In genomic region chr5:157941616-157942015, GRCh38 we compare ENCODE assay signal across 14 cellular contexts.
DNase-seq lines count a peak whose midpoint lies in the region; ATAC-seq, FAIRE-seq and TF ChIP-seq lines count a peak whose summit lies in the region.
"Had no signal": no experiment of that assay in that cellular context is flagged by ENCODE, and none has a peak within 500 bp of the region (broad histone marks: within the 10 kb centered on the region; RNA-seq: fewer than 3 reads in every experiment).

No MANE protein-coding gene starts in this region.

- H3K27ac Mint-ChIP-seq in endothelial cell (ENCODE audit: unreplicated experiment), result no peak overlapping the region

- H3K56ac ChIP-seq in IMR-90 (ENCODE audit: extremely low read depth, insufficient read depth, low read length), result no peak overlapping the region

- H2BK120ac ChIP-seq in IMR-90 (ENCODE audit: low read depth, low read length), result no peak overlapping the region

- no peak overlapping the region for H3K4me3 Mint-ChIP-seq in endothelial cell (ENCODE audit: unreplicated experiment)
- H3K4me3 Mint-ChIP-seq: CD8-positive, alpha-beta memory T cell had no signal

- H3K36me3 ChIP-seq in IMR-90 (ENCODE audit: control insufficient read depth, insufficient read depth, low read length) (no peaks in the 10 kb centered on the region), SK-N-MC (ENCODE audit: insufficient read depth, low read length) (no peaks in the 10 kb centered on the region)
- H3K36me3 ChIP-seq: BLaER1 had no signal

- TF ChIP-seq CTCF in IMR-90 (conservative IDR thresholded peaks at IDR 0.05; ENCODE audit: low read depth, low read length) (no peak), endothelial cell (IDR thresholded peaks at IDR 0.05; ENCODE audit: unreplicated experiment) (no peak)

- H3K79me1 ChIP-seq in IMR-90 (ENCODE audit: low read depth in 1 of 2, low read length in 2 of 2), result no peaks in the 10 kb centered on the region

- no peaks in the 10 kb centered on the region for H3K9me1 ChIP-seq in IMR-90 (ENCODE audit: insufficient read depth, low read length)

- H3K9me3 ChIP-seq in IMR-90 (ENCODE audit: control insufficient read depth, insufficient read depth, low read length) (no peaks in the 10 kb centered on the region), SK-N-MC (ENCODE audit: low read depth, low read length) (no peaks in the 10 kb centered on the region)

- H3K4me1 ChIP-seq in IMR-90 (ENCODE audit: control insufficient read depth, insufficient read depth, low read length), result peaks cover 2% of the 10 kb centered on the region; the same call in 1 of the 2 replicates
- H3K4me1 ChIP-seq: BLaER1, Caco-2 had no signal

- POLR2A ChIA-PET in IMR-90 (lab: Charles Lee; ENCODE audit: unreplicated experiment), result no interaction called here

- TF ChIP-seq POLR2A in IMR-90 (IDR thresholded peaks at IDR 0.05; ENCODE audit: low read depth, low read length) (no peak), H54 (IDR thresholded peaks at IDR 0.05; ENCODE audit: low read depth, low read length) (no peak)

- H4K20me1 ChIP-seq in IMR-90 (ENCODE audit: insufficient read depth, low read length), result no peaks in the 10 kb centered on the region
- H4K20me1 ChIP-seq: BLaER1 had no signal

- no peak for TF ChIP-seq RAD21 in IMR-90 (IDR thresholded peaks at IDR 0.05; ENCODE audit: low read length)

- H3K4ac ChIP-seq in IMR-90 (ENCODE audit: low read depth, low read length), result no peak overlapping the region

- dilution Hi-C loops in IMR-90 (cut with HindIII; ENCODE audit: low sequenced_read_pairs, unreplicated experiment), result no loop called here

- no peaks in the 10 kb centered on the region for H3K4me1 Mint-ChIP-seq in endothelial cell (ENCODE audit: unreplicated experiment)
- H3K4me1 Mint-ChIP-seq: CD8-positive, alpha-beta memory T cell had no signal

- H2AK9ac ChIP-seq in IMR-90 (replicated peaks; ENCODE audit: low read depth, low read length, poor library complexity), result no peak overlapping the region

- no peak overlapping the region for H3K23ac ChIP-seq in IMR-90 (ENCODE audit: low read depth, low read length)

- H3K27ac ChIP-seq in IMR-90 (ENCODE audit: insufficient read depth, low read length) (no peak overlapping the region), SK-N-MC (0 out of 2 replicates have a peak overlapping the region, but pooled peaks have one; percentile 9)
- H3K27ac ChIP-seq: BLaER1, HL-60 had no signal

- H4K8ac ChIP-seq in IMR-90 (ENCODE audit: low read depth in 2 of 2, low read length in 2 of 2), result no peak overlapping the region

- ATAC-seq in IMR-90 (ENCODE audit: low read depth) (no peak; the same call in 1 of the 2 replicates), GM21423 (IDR thresholded peaks at IDR 0.05; ENCODE audit: unreplicated experiment) (no peak)
- ATAC-seq: GM12878, HCT116 had no signal

- H3K36me3 Mint-ChIP-seq in endothelial cell (ENCODE audit: low read depth, unreplicated experiment), result no peaks in the 10 kb centered on the region
- H3K36me3 Mint-ChIP-seq: CD8-positive, alpha-beta memory T cell had no signal

- H2BK5ac ChIP-seq in IMR-90 (ENCODE audit: low read depth, low read length, poor library complexity, severe bottlenecking), result no peak overlapping the region

- CTCF ChIA-PET in IMR-90 (lab: Yijun Ruan, JAX), result no interaction called here

- H2BK20ac ChIP-seq in IMR-90 (ENCODE audit: low read depth, low read length), result no peak overlapping the region

- intact Hi-C loops in IMR-90 (cut with micrococcal nuclease), result loop anchor here (10.0 kb wide), 1 partner anchor 443 kb away; no protein-coding TSS in a partner anchor

- no peak overlapping the region for H3K14ac ChIP-seq in IMR-90 (replicated peaks; ENCODE audit: low read depth, low read length)

- H3K27me3 Mint-ChIP-seq in endothelial cell (ENCODE audit: unreplicated experiment), result no peaks in the 10 kb centered on the region

- no peaks in the 10 kb centered on the region for H3K9me3 Mint-ChIP-seq in endothelial cell (ENCODE audit: unreplicated experiment)

- no peak overlapping the region for H4K91ac ChIP-seq in IMR-90 (ENCODE audit: insufficient read depth, low read depth, low read length)

- no peak overlapping the region; the same call in 1 of the 2 replicates for H3K4me2 ChIP-seq in IMR-90 (ENCODE audit: low read depth, low read length)
- H3K4me2 ChIP-seq: BLaER1 had no signal

- H2BK15ac ChIP-seq in IMR-90 (ENCODE audit: low read depth, low read length), result no peak overlapping the region

- no peak overlapping the region for H2AK5ac ChIP-seq in IMR-90 (ENCODE audit: low read depth, low read length)

- no peak overlapping the region for H3K4me3 ChIP-seq in IMR-90 (ENCODE audit: insufficient read depth, low read depth, low read length)
- no peak overlapping the region for H3K4me3 ChIP-seq in SK-N-MC
- H3K4me3 ChIP-seq: BLaER1, GM12878 had no signal

- in situ Hi-C loops in IMR-90 (cut with MboI; ENCODE audit: low sequenced_read_pairs), result no loop called here

- H3K9ac ChIP-seq in IMR-90 (ENCODE audit: low read depth, low read length), result no peak overlapping the region
- H3K9ac ChIP-seq in SK-N-MC (ENCODE audit: insufficient read length), result no peak overlapping the region
- H3K9ac ChIP-seq: BLaER1 had no signal

- no peak overlapping the region for H2AFZ ChIP-seq in IMR-90 (replicated peaks; ENCODE audit: low read length, poor library complexity)

- no peak overlapping the region for H4K5ac ChIP-seq in IMR-90 (ENCODE audit: low read depth, low read length)

- no TSS peak for BruUV-seq in IMR-90 (replicated peaks; lab: Mats Ljungman, UMichigan)

- H3K27me3 ChIP-seq in IMR-90 (ENCODE audit: control insufficient read depth, insufficient read depth, low read length), result no peaks in the 10 kb centered on the region
- H3K27me3 ChIP-seq: BLaER1 had no signal

- DNase-seq in IMR-90 (peak; percentile 21), SK-N-MC (ENCODE audit: low read depth, low spot score) (no peak), kidney tubule cell (ENCODE audit: low spot score) (peak; percentile 53), endothelial cell (ENCODE audit: low spot score) (no peak), H54 (ENCODE audit: insufficient read length, low spot score) (no peak)
- DNase-seq: Caco-2; CD8-positive, alpha-beta memory T cell; KBM-7 had no signal

- no CpG with 5 or more reads among the region's 3 CpGs for WGBS in IMR-90 (ENCODE audit: extremely low coverage in 2 of 2, insufficient read length in 1 of 2), 2 experiments

- no peak overlapping the region for H3K18ac ChIP-seq in IMR-90 (ENCODE audit: low read depth, low read length)

- FAIRE-seq in H54 (lab: Jason Lieb, UNC), result no peak
- FAIRE-seq: GM12878, GM18507 had no signal

TF ChIP-seq in IMR-90, 13 proteins besides CTCF, POLR2A, EP300 and RAD21:
- TF ChIP-seq NFE2L2 (IDR thresholded peaks at IDR 0.05; ENCODE audit: low read depth, low read length) (no peak), ELK1 (IDR thresholded peaks at IDR 0.05; ENCODE audit: borderline replicate concordance, low read depth, low read length) (no peak), FOS (IDR thresholded peaks at IDR 0.05; ENCODE audit: low read depth, low read length) (no peak), USF2 (IDR thresholded peaks at IDR 0.05; ENCODE audit: low read depth, low read length) (no peak), MAZ (IDR thresholded peaks at IDR 0.05; ENCODE audit: borderline replicate concordance, low read depth, low read length) (no peak), BHLHE40 (IDR thresholded peaks at IDR 0.05; ENCODE audit: low read depth, low read length) (no peak), CEBPB (IDR thresholded peaks at IDR 0.05; ENCODE audit: low read depth, low read length) (no peak), MAFK (IDR thresholded peaks at IDR 0.05; ENCODE audit: low read depth, low read length) (no peak)

Comparison
In these comparisons a context has a peak if more than half of its experiments do, and no peak if none do; other contexts are left out.
1. DNase-seq: peak in IMR-90 (single experiment) and kidney tubule cell (single experiment); none in SK-N-MC (single experiment), endothelial cell (single experiment) and H54 (single experiment).